ENCODE assay signal across 1 cellular context in genomic region chr1:202589190-202589680, GRCh38.
TF ChIP-seq lines count a peak whose summit lies in the region.

No MANE protein-coding gene starts in this region.

TF ChIP-seq in K562, 482 proteins besides CTCF, POLR2A, EP300 and RAD21 (continued from another document):
- TF ChIP-seq, protein P1, sequence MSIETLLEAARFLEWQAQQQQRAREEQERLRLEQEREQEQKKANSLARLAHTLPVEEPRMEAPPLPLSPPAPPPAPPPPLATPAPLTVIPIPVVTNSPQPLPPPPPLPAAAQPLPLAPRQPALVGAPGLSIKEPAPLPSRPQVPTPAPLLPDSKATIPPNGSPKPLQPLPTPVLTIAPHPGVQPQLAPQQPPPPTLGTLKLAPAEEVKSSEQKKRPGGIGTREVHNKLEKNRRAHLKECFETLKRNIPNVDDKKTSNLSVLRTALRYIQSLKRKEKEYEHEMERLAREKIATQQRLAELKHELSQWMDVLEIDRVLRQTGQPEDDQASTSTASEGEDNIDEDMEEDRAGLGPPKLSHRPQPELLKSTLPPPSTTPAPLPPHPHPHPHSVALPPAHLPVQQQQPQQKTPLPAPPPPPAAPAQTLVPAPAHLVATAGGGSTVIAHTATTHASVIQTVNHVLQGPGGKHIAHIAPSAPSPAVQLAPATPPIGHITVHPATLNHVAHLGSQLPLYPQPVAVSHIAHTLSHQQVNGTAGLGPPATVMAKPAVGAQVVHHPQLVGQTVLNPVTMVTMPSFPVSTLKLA (conservative IDR thresholded peaks at IDR 0.05) = no peak
- TF ChIP-seq HDAC6 (IDR thresholded peaks at IDR 0.05; ENCODE audit: low read depth, low read length) (no peak), RBM14 (IDR thresholded peaks at IDR 0.05; ENCODE audit: borderline replicate concordance, insufficient read depth, low read depth, low read length) (no peak), ZNF707 (CRISPR knock-in tag; conservative IDR thresholded peaks at IDR 0.05) (no peak), FOXJ3 (CRISPR knock-in tag; IDR thresholded peaks at IDR 0.05) (no peak), MEIS2 (IDR thresholded peaks at IDR 0.05; ENCODE audit: partially characterized antibody) (no peak), SAFB (IDR thresholded peaks at IDR 0.05; ENCODE audit: borderline replicate concordance, low read depth, low read length) (no peak), ESRRA (IDR thresholded peaks at IDR 0.05; ENCODE audit: borderline replicate concordance, low read depth) (no peak), NCOA2 (IDR thresholded peaks at IDR 0.05; ENCODE audit: partially characterized antibody in 2 of 2) (no peak), HMGN3 (IDR thresholded peaks at IDR 0.05; ENCODE audit: borderline replicate concordance, extremely low read depth, insufficient read length, low read depth, low read length) (no peak), ZNF133 (CRISPR knock-in tag; IDR thresholded peaks at IDR 0.05) (no peak), ZNF764 (CRISPR knock-in tag; IDR thresholded peaks at IDR 0.05; ENCODE audit: low read depth) (no peak), ZBTB1 (CRISPR knock-in tag; IDR thresholded peaks at IDR 0.05; ENCODE audit: borderline replicate concordance, low read depth) (no peak), FOXJ2 (tag; IDR thresholded peaks at IDR 0.05) (no peak), RBM15 (IDR thresholded peaks at IDR 0.05; ENCODE audit: insufficient read depth, low read length) (no peak), ATF3 (IDR thresholded peaks at IDR 0.05) (peak; percentile 79), ATF3 (CRISPR knock-in tag; conservative IDR thresholded peaks at IDR 0.05) (no peak), SOX6 (IDR thresholded peaks at IDR 0.05) (no peak)
- TF ChIP-seq, protein P2, sequence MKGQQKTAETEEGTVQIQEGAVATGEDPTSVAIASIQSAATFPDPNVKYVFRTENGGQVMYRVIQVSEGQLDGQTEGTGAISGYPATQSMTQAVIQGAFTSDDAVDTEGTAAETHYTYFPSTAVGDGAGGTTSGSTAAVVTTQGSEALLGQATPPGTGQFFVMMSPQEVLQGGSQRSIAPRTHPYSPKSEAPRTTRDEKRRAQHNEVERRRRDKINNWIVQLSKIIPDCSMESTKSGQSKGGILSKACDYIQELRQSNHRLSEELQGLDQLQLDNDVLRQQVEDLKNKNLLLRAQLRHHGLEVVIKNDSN (CRISPR knock-in tag; IDR thresholded peaks at IDR 0.05) = peak; percentile 81
